1 cellular context compared by ENCODE assay signal in genomic region chr5:175034924-175035323, GRCh38.
TF ChIP-seq lines count a peak whose summit lies in the region.

No MANE protein-coding gene starts in this region.

TF ChIP-seq in H1, 55 proteins besides CTCF, POLR2A, EP300 and RAD21:
- no peak for TF ChIP-seq POU5F1 (IDR thresholded peaks at IDR 0.05; ENCODE audit: low read depth, low read length)
- TF ChIP-seq SIX5 (IDR thresholded peaks at IDR 0.05; ENCODE audit: low read depth, low read length): no peak
- TF ChIP-seq CREB1 (IDR thresholded peaks at IDR 0.05): no peak
- no peak for TF ChIP-seq ASH2L (IDR thresholded peaks at IDR 0.05; ENCODE audit: low read length)
- TF ChIP-seq CHD1 (IDR thresholded peaks at IDR 0.05; ENCODE audit: low read depth, low read length): no peak
- no peak for TF ChIP-seq SAP30 (IDR thresholded peaks at IDR 0.05; ENCODE audit: insufficient read depth, insufficient replicate concordance, low read length)
- no peak for TF ChIP-seq HDAC2 (IDR thresholded peaks at IDR 0.05; ENCODE audit: borderline replicate concordance in 1 of 2, low read depth in 2 of 2, low read length in 2 of 2)
- TF ChIP-seq ATF2 (IDR thresholded peaks at IDR 0.05; ENCODE audit: low read length): no peak
- no peak for TF ChIP-seq CTBP2 (IDR thresholded peaks at IDR 0.05; ENCODE audit: borderline replicate concordance, insufficient read depth, insufficient read length, low read length)
- TF ChIP-seq HDAC6 (IDR thresholded peaks at IDR 0.05; ENCODE audit: low read depth, low read length): no peak
- TF ChIP-seq CHD7 (IDR thresholded peaks at IDR 0.05; ENCODE audit: insufficient replicate concordance, low read length): no peak
- no peak for TF ChIP-seq E2F6 (IDR thresholded peaks at IDR 0.05)
- TF ChIP-seq CBX8 (IDR thresholded peaks at IDR 0.05; ENCODE audit: borderline replicate concordance, low read depth, low read length): no peak
- TF ChIP-seq JUN (IDR thresholded peaks at IDR 0.05; ENCODE audit: low read depth, low read length): no peak
- TF ChIP-seq CHD2 (IDR thresholded peaks at IDR 0.05; ENCODE audit: low read length): no peak
- TF ChIP-seq RNF2 (IDR thresholded peaks at IDR 0.05; ENCODE audit: borderline replicate concordance, low read depth, low read length, missing control alignments, poor library complexity, severe bottlenecking): no peak
- TF ChIP-seq TCF12 (IDR thresholded peaks at IDR 0.05; ENCODE audit: low read depth, low read length): no peak
- TF ChIP-seq BRCA1 (IDR thresholded peaks at IDR 0.05; ENCODE audit: low read depth, low read length): no peak
- no peak for TF ChIP-seq NANOG (IDR thresholded peaks at IDR 0.05; ENCODE audit: insufficient read depth, low read depth, low read length, poor library complexity, severe bottlenecking)
